Comparison of ENCODE assay signal across 11 cellular contexts in the genomic region with DNA sequence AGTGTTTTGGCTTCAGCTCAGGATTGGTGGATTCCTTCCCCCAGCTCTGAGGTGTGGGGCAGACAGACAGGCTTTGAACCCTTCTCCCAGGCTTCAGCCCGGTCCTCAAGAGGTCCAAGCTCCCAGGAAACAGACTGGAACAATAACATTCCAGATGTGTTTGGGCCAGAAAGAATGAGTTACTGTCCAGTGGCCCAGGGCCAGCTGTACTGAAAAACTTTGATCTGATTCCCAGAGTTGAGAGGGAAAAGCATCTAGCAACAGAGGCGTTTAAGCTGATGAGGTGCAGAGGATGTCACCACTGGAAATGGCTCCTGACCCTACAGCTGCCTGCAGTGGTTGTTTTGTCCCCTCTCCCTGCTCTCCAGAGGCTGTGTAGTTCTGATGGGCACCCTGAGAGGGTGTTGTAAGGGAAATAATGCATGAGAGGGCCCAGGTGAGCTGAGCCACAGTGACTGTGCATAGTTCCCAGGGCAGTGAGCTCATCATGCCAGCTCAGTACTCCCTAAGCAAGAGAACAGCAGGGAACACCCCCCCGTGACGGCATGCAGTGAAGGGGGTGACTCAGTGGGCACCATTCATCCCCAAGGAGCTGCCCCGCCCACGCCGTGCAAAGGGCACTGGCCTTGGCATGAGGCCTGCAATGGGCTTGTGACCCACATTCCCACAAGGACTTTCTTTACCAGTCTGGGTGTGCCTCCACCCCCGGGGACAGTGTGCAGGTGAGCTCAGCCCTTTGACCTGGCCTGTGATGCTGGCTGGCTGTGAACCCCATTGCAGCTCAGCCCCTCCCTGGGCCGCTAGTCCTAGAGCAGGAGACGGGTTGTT. TPM values are rescaled to one million over a fixed set of nuclear protein-coding genes. Genes with fewer than 3 reads are reported as not detected.
A peak's percentile ranks its signal among the peaks of the same experiment; 100 is the strongest.
DNase-seq lines count a peak whose midpoint lies in the region; ATAC-seq and TF ChIP-seq lines count a peak whose summit lies in the region.
"Had no signal": no experiment of that assay in that cellular context is flagged by ENCODE, and none has a peak within 500 bp of the region (broad histone marks: within the 10 kb centered on the region; RNA-seq: fewer than 3 reads in every experiment).

No MANE protein-coding gene starts in this region.

- no peak for TF ChIP-seq EP300 in suprapubic skin (IDR thresholded peaks at IDR 0.05)

- H3K27ac ChIP-seq in suprapubic skin = peak overlapping the region; percentile 67
- H3K27ac ChIP-seq: right atrium auricular region had no signal

- H3K4me1 ChIP-seq in suprapubic skin = peaks cover 40% of the 10 kb centered on the region
- H3K4me1 ChIP-seq: right atrium auricular region had no signal

- WGBS in suprapubic skin = 35% methylated on average over 9 of the region's 10 CpGs

- no peaks in the 10 kb centered on the region for H3K9me3 ChIP-seq in suprapubic skin
- H3K9me3 ChIP-seq: right atrium auricular region had no signal

- peaks cover 57% of the 10 kb centered on the region for H3K36me3 ChIP-seq in suprapubic skin

- TF ChIP-seq POLR2A in suprapubic skin (IDR thresholded peaks at IDR 0.05) = no peak

- H3K4me3 ChIP-seq in astrocyte of the cerebellum (ENCODE audit: low read depth, low read length) (no peak overlapping the region), suprapubic skin (no peak overlapping the region)
- H3K4me3 ChIP-seq: right atrium auricular region had no signal

- TF ChIP-seq CTCF in astrocyte of the cerebellum (IDR thresholded peaks at IDR 0.05; ENCODE audit: low read depth, low read length, missing control alignments) = peak; percentile 8
- no peak for TF ChIP-seq CTCF in suprapubic skin (IDR thresholded peaks at IDR 0.05)

- DNase-seq in HS-27A (ENCODE audit: low read depth) = peak; percentile 72
- peak; percentile 36 for DNase-seq in astrocyte of the cerebellum (ENCODE audit: low read depth)
- peak; percentile 98 for DNase-seq in kidney tubule cell (ENCODE audit: low spot score)
- DNase-seq in suprapubic skin (ENCODE audit: low spot score in 2 of 2) = no peak
- no peak for DNase-seq in GM19238 (ENCODE audit: insufficient read length, low spot score)
- DNase-seq in germinal center (ENCODE audit: low spot score) = no peak
- DNase-seq: activated CD4-positive, alpha-beta T cell treated with anti-CD3 and anti-CD28 coated beads, Interleukin-2, amount 50 U/mL, for 1 hour; NCI-H2171 treated with DMSO at 0.1 percent for 48 hours had no signal

- no peak for ATAC-seq in HG02763 (IDR thresholded peaks at IDR 0.05; ENCODE audit: unreplicated experiment)
- no peak for ATAC-seq in GM19452 (IDR thresholded peaks at IDR 0.05; ENCODE audit: unreplicated experiment)

- no peaks in the 10 kb centered on the region for H3K27me3 ChIP-seq in suprapubic skin
- H3K27me3 ChIP-seq: right atrium auricular region had no signal

- in situ Hi-C loops in astrocyte of the cerebellum (cut with HindIII; ENCODE audit: low sequenced_read_pairs) = no loop called here

RNA-seq across cellular contexts. Expression of a gene that starts 13.8 kb away (rescaled TPM):
- total RNA-seq in suprapubic skin = 1,000 to 10,000 TPM in 1 of 4 donors, 100 to 1,000 TPM in 3; 364 to 1,347 (median 744) TPM

RNA-seq across cellular contexts. Expression of a gene that starts 22.7 kb away (rescaled TPM):
- total RNA-seq in suprapubic skin = 10 to 100 TPM; 23.7 to 38.5 (median 31.4) TPM

RNA-seq across cellular contexts. Expression of a gene that starts 40.9 kb away (rescaled TPM):
- total RNA-seq in suprapubic skin = 10 to 100 TPM; 13.2 to 25.3 (median 18.8) TPM

RNA-seq across cellular contexts. Expression of a gene that starts 51.1 kb away (rescaled TPM):
- total RNA-seq in suprapubic skin = 10 to 100 TPM; 14.1 to 20.5 (median 15.8) TPM

Comparison
In these comparisons a context has a peak if more than half of its experiments do, and no peak if none do; other contexts are left out.
1. DNase-seq: peak in HS-27A (single experiment), astrocyte of the cerebellum (single experiment) and kidney tubule cell (single experiment); none in suprapubic skin (0 of 2), GM19238 (single experiment) and germinal center (single experiment).